ENCODE assay signal across 8 cellular contexts in genomic region chr7:6446977-6447588, GRCh38. TPM values are rescaled to one million over a fixed set of nuclear protein-coding genes. Genes with fewer than 3 reads are reported as not detected.
A peak's percentile ranks its signal among the peaks of the same experiment; 100 is the strongest.
DNase-seq lines count a peak whose midpoint lies in the region; ATAC-seq, FAIRE-seq and TF ChIP-seq lines count a peak whose summit lies in the region.

No MANE protein-coding gene starts in this region.

- peak; percentile 52 to 57; a peak in 5 of 6 replicates for ATAC-seq in A549
- ATAC-seq in GM18498 (IDR thresholded peaks at IDR 0.05; ENCODE audit: unreplicated experiment), result peak; percentile 34
- peak; percentile 34 for ATAC-seq in HG03045 (IDR thresholded peaks at IDR 0.05; ENCODE audit: unreplicated experiment)

- 4% methylated on average over 25 of the region's 25 CpGs for WGBS in A549 (ENCODE audit: missing lambda C conversion rate)

- peak overlapping the region; percentile 92 for H3K4me2 ChIP-seq in A549

- H3K4me1 ChIP-seq in A549, result peaks cover 47% of the 10 kb centered on the region

- POLR2A ChIA-PET in A549 (lab: Yijun Ruan, JAX), result interaction anchor here (0.7 to 1.0 kb wide), 2 partner anchors 64 to 371 kb away, joined by 3 to 7 read pairs; no protein-coding TSS in a partner anchor

- FAIRE-seq in A549 (lab: Jason Lieb, UNC), result no peak

- no peak for TF ChIP-seq CTCF in A549 (IDR thresholded peaks at IDR 0.05)

- no peak for TF ChIP-seq RAD21 in A549 (conservative IDR thresholded peaks at IDR 0.05 in 1 of 2, IDR thresholded peaks at IDR 0.05 in 1 of 2)

- H3K9me3 ChIP-seq in A549, result no peaks in the 10 kb centered on the region

- H3K27ac ChIP-seq in A549 (peak overlapping the region; percentile 92 to 97), cingulate gyrus (ENCODE audit: low read depth, low read length) (peak overlapping the region; percentile 93)

- TF ChIP-seq EP300 in A549 (IDR thresholded peaks at IDR 0.05), result no peak

- H3K4me3 ChIP-seq in A549, result peak overlapping the region; percentile 99

- CTCF ChIA-PET in A549 (lab: Yijun Ruan, JAX), result interaction anchor here (1.0 to 1.4 kb wide), 3 partner anchors 8 to 22 kb away, joined by 3 to 5 read pairs (median 4); no protein-coding TSS in a partner anchor

- DNase-seq in A549 (ENCODE audit: low read depth in 1 of 2, low spot score in 1 of 2), result peak; percentile 76 to 86
- DNase-seq in NCI-H187 (lab: John Stamatoyannopoulos, UW), result peak; percentile 61 to 62
- DNase-seq in UCSD-AML1 (lab: John Stamatoyannopoulos, UW; ENCODE audit: unreplicated experiment), result peak; percentile 39
- DNase-seq in kidney tubule cell (ENCODE audit: low spot score), result peak; percentile 93
- DNase-seq in stimulated activated CD4-positive, alpha-beta T cell treated with anti-CD3 and anti-CD28 coated beads, Interleukin-2, amount 100 ng/mL, for 24 hours, result peak; percentile 45 to 47

- TF ChIP-seq POLR2A in A549 (IDR thresholded peaks at IDR 0.05; ENCODE audit: low read length), result no peak

TF ChIP-seq in A549, 52 proteins besides CTCF, POLR2A, EP300 and RAD21:
- TF ChIP-seq CBX2 (IDR thresholded peaks at IDR 0.05; ENCODE audit: borderline replicate concordance, low read depth) (no peak), E2F6 (IDR thresholded peaks at IDR 0.05; ENCODE audit: borderline replicate concordance, low read depth) (peak; percentile 74), POLR2AphosphoS2 (conservative IDR thresholded peaks at IDR 0.05; ENCODE audit: low read length) (no peak), FOSL2 (IDR thresholded peaks at IDR 0.05) (peak; percentile 36), FOSL2 (CRISPR knock-in tag; IDR thresholded peaks at IDR 0.05) (peak; percentile 76), HOXB5 (CRISPR knock-in tag; IDR thresholded peaks at IDR 0.05) (no peak), TP53 (CRISPR knock-in tag; IDR thresholded peaks at IDR 0.05) (no peak), CEBPB (IDR thresholded peaks at IDR 0.05) (peak in 1 of 2 experiments; percentile 49; a peak in 2 of 4 replicates), GATA3 (IDR thresholded peaks at IDR 0.05; ENCODE audit: borderline replicate concordance) (0 out of 2 replicates have a peak, but pooled peaks have one; percentile 5), RFX5 (IDR thresholded peaks at IDR 0.05) (no peak), BCL3 (IDR thresholded peaks at IDR 0.05) (no peak), CBX8 (IDR thresholded peaks at IDR 0.05) (no peak), MAX (IDR thresholded peaks at IDR 0.05) (peak; percentile 58), ESRRA (IDR thresholded peaks at IDR 0.05; ENCODE audit: borderline replicate concordance, low read length) (no peak)

RNA-seq across cellular contexts. Expression of gene DAGLB, which starts 0.7 kb away (rescaled TPM):
- 19.3 and 19.7 TPM in 2 replicates for polyA plus RNA-seq in A549 (2011; rRNA removed)
- polyA plus RNA-seq in A549 (2012; cell fraction: cytosol; rRNA removed), result 15.8 and 18.5 TPM in 2 replicates
- 69.2 and 108 TPM in 2 replicates for polyA plus RNA-seq in A549 (2012; cell fraction: nucleus; rRNA removed)
- 14.5 to 19.1 TPM (median 15.7 TPM) in 3 replicates for polyA plus RNA-seq in A549 (2017; fragmentation: RNase III; extraction: RNeasy Plus Mini Kit Qiagen cat#74134 plus additional on column Dnase treatment)
- polyA minus RNA-seq in A549 (2011; rRNA and poly(A)+ RNA removed), result 32.9 and 46.0 TPM in 2 replicates

RNA-seq across cellular contexts. Expression of gene KDELR2, which starts 36.9 kb away (rescaled TPM):
- polyA plus RNA-seq in A549 (2011; rRNA removed), result 172 and 192 TPM in 2 replicates
- polyA plus RNA-seq in A549 (2012; cell fraction: cytosol; rRNA removed), result 74.8 and 91.9 TPM in 2 replicates
- 37.1 and 58.4 TPM in 2 replicates for polyA plus RNA-seq in A549 (2012; cell fraction: nucleus; rRNA removed)
- 135 to 142 TPM (median 136 TPM) in 3 replicates for polyA plus RNA-seq in A549 (2017; fragmentation: RNase III; extraction: RNeasy Plus Mini Kit Qiagen cat#74134 plus additional on column Dnase treatment)
- 102 and 122 TPM in 2 replicates for polyA minus RNA-seq in A549 (2011; rRNA and poly(A)+ RNA removed)

Comparison
In these comparisons a context has a peak if more than half of its experiments do, and no peak if none do; other contexts are left out.
1. Peak in every context shown above with its lines: DNase-seq, ATAC-seq, H3K4me3 ChIP-seq and H3K27ac ChIP-seq.
2. DNase-seq: peak in every context shown above with its lines; median percentile 93 in kidney tubule cell; 81 in A549; 62 in NCI-H187; 46 in stimulated activated CD4-positive, alpha-beta T cell treated with anti-CD3 and anti-CD28 coated beads, Interleukin-2, amount 100 ng/mL, for 24 hours; 39 in UCSD-AML1.